In the genomic region with DNA sequence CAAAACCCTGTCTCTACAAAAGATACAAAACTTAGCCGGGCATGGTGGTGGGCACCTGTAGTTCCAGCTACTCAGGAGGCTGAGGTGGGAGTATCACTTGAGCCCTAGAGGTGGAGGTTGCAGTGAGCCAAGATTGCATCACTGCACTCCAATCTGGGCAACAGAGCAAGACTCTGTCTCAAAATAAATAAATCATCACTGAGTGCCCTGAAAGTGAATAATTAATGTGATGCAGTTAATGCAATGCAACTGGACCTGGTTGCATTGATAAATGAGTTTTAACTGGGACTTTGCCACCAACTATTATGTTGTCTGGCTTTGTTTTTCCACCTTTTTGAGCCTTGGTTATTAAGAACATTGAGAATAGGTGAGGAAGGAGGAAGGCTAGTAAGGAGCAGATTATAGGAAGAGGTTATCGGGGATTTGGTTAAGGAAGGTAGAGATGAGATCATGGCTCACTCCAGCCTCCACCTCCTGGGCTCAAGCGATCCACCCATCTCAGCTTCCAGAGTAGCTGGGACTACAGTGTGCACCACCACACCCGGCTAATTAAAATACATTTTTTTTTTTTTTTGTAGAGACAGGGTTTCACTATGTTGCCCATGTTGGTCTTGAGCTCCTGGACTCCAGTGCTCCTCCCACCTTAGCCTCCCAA, we compare ENCODE assay signal across 22 cellular contexts.
"Had no signal": no experiment of that assay in that cellular context is flagged by ENCODE, and none has a peak within 500 bp of the region (broad histone marks: within the 10 kb centered on the region; RNA-seq: fewer than 3 reads in every experiment).

No MANE protein-coding gene starts in this region.

- H3K27ac ChIP-seq: cardiac muscle cell, colonic mucosa, SK-N-MC, vagina, VCaP had no signal

- H3K9me3 Mint-ChIP-seq: naive thymus-derived CD8-positive, alpha-beta T cell had no signal

- H3K4me3 ChIP-seq: cardiac muscle cell, colonic mucosa, mucosa of descending colon, SK-N-MC, skin epidermis, transverse colon, vagina had no signal

- H3K9me3 ChIP-seq: colonic mucosa, mucosa of descending colon, transverse colon, vagina had no signal

- H3K27ac Mint-ChIP-seq: progenitor cell of endocrine pancreas had no signal

- H3K4me1 ChIP-seq: colonic mucosa, transverse colon had no signal

- H3K27me3 Mint-ChIP-seq: naive thymus-derived CD8-positive, alpha-beta T cell; progenitor cell of endocrine pancreas had no signal

- H3K36me3 ChIP-seq: cardiac muscle cell, colonic mucosa, transverse colon, vagina had no signal

- ATAC-seq: mucosa of descending colon, right cardiac atrium had no signal

- DNase-seq: activated CD4-positive, alpha-beta T cell treated with anti-CD3 and anti-CD28 coated beads for 1 hour; activated CD4-positive, alpha-beta T cell treated with anti-CD3 and anti-CD28 coated beads, Interleukin-2, amount 50 U/mL, for 4 hours; activated naive CD4-positive, alpha-beta T cell; colonic mucosa; effector CD8-positive, alpha-beta T cell; foreskin melanocyte; head of caudate nucleus; mucosa of descending colon; naive thymus-derived CD8-positive, alpha-beta T cell; occipital lobe; right cardiac atrium; stimulated activated CD4-positive, alpha-beta T cell treated with anti-CD3 and anti-CD28 coated beads, Interleukin-15, amount 100 ng/mL, for 24 hours; stimulated activated CD4-positive, alpha-beta T cell treated with anti-CD3 and anti-CD28 coated beads, Interleukin-4, amount 100 ng/mL, for 1 hour; stimulated activated naive CD4-positive, alpha-beta T cell; T1000; transverse colon had no signal
